Comparison of ENCODE assay signal across 16 cellular contexts in genomic region chr2:23549821-23550535, GRCh38.
DNase-seq lines count a peak whose midpoint lies in the region; ATAC-seq and TF ChIP-seq lines count a peak whose summit lies in the region.
"Had no signal": no experiment of that assay in that cellular context is flagged by ENCODE, and none has a peak within 500 bp of the region (broad histone marks: within the 10 kb centered on the region; RNA-seq: fewer than 3 reads in every experiment).

No MANE protein-coding gene starts in this region.

- H3K9me3 ChIP-seq in GM23248 (ENCODE audit: low read depth), result no peaks in the 10 kb centered on the region
- H3K9me3 ChIP-seq: heart right ventricle had no signal

- no peak for ATAC-seq in HG03378 (IDR thresholded peaks at IDR 0.05; ENCODE audit: unreplicated experiment)
- ATAC-seq in HG02763 (IDR thresholded peaks at IDR 0.05; ENCODE audit: unreplicated experiment), result no peak
- ATAC-seq: activated T-helper 17 cell treated with anti-CD3 and anti-CD28 coated beads, Interleukin-2, amount 50 U/mL, for 72 hours; HCT116 had no signal

- H3K27me3 ChIP-seq in GM23248 (replicated peaks; ENCODE audit: insufficient read depth), result no peaks in the 10 kb centered on the region
- H3K27me3 ChIP-seq: heart right ventricle had no signal

- H3K9ac ChIP-seq in GM23248, result no peak overlapping the region

- WGBS in GM23248 (ENCODE audit: low coverage in 1 of 2, low lambda C conversion rate in 2 of 2, missing lambda C conversion rate in 2 of 2), 2 experiments, result 49 to 60% methylated on average over 16 to 17 of the region's 17 CpGs

- in situ Hi-C loops in GM23248 (cut with MboI), result no loop called here

- peaks cover 42% of the 10 kb centered on the region for H3K4me1 ChIP-seq in GM23248 (ENCODE audit: insufficient read depth)

- no peaks in the 10 kb centered on the region for H3K9me2 ChIP-seq in GM23248 (ENCODE audit: insufficient read depth)

- H3K27ac ChIP-seq in GM23248, result peak overlapping the region; percentile 43
- H3K27ac ChIP-seq: cardiac muscle cell had no signal

- H3K36me3 Mint-ChIP-seq in chondrocyte (ENCODE audit: low read depth) (no peaks in the 10 kb centered on the region), progenitor cell of endocrine pancreas (ENCODE audit: insufficient read depth) (no peaks in the 10 kb centered on the region)

- H3K4me2 ChIP-seq in GM23248 (ENCODE audit: unreplicated experiment), result peak overlapping the region; percentile 43

- no peaks in the 10 kb centered on the region for H4K20me1 ChIP-seq in GM23248 (ENCODE audit: insufficient read depth)

- H3K9me3 Mint-ChIP-seq in chondrocyte (ENCODE audit: low read depth) (no peaks in the 10 kb centered on the region), progenitor cell of endocrine pancreas (ENCODE audit: low read depth) (no peaks in the 10 kb centered on the region)
- H3K9me3 Mint-ChIP-seq: activated T-helper 17 cell treated with anti-CD3 and anti-CD28 coated beads, Interleukin-2, amount 50 U/mL, for 72 hours; nephron progenitor cell had no signal

- peaks cover 9% of the 10 kb centered on the region for H3F3A ChIP-seq in GM23248 (ENCODE audit: insufficient read depth)

- H3K4me3 ChIP-seq in GM23248, result no peak overlapping the region
- H3K4me3 ChIP-seq: cardiac muscle cell, heart right ventricle had no signal

- H3K36me3 ChIP-seq in GM23248 (ENCODE audit: low read depth), result no peaks in the 10 kb centered on the region
- H3K36me3 ChIP-seq: cardiac muscle cell, heart right ventricle had no signal

- H3K27me3 Mint-ChIP-seq in chondrocyte (ENCODE audit: low read depth) (peaks cover 2% of the 10 kb centered on the region), progenitor cell of endocrine pancreas (peaks cover 24% of the 10 kb centered on the region)
- H3K27me3 Mint-ChIP-seq: activated T-helper 17 cell treated with anti-CD3 and anti-CD28 coated beads, Interleukin-2, amount 50 U/mL, for 72 hours had no signal

- no peak for TF ChIP-seq CTCF in chondrocyte (IDR thresholded peaks at IDR 0.05)
- no peak for TF ChIP-seq CTCF in progenitor cell of endocrine pancreas (IDR thresholded peaks at IDR 0.05; ENCODE audit: unreplicated experiment)

- H3K4me3 Mint-ChIP-seq in chondrocyte (ENCODE audit: unreplicated experiment) (no peak overlapping the region), progenitor cell of endocrine pancreas (ENCODE audit: low read depth) (no peak overlapping the region)
- H3K4me3 Mint-ChIP-seq: activated T-helper 17 cell treated with anti-CD3 and anti-CD28 coated beads, Interleukin-2, amount 50 U/mL, for 72 hours; nephron progenitor cell had no signal

- peaks cover 40% of the 10 kb centered on the region for H3K4me1 Mint-ChIP-seq in chondrocyte (ENCODE audit: low read depth)
- peaks cover 23% of the 10 kb centered on the region for H3K4me1 Mint-ChIP-seq in progenitor cell of endocrine pancreas (ENCODE audit: low read depth)
- H3K4me1 Mint-ChIP-seq: activated T-helper 17 cell treated with anti-CD3 and anti-CD28 coated beads, Interleukin-2, amount 50 U/mL, for 72 hours had no signal

- H3K27ac Mint-ChIP-seq in chondrocyte (ENCODE audit: unreplicated experiment) (peak overlapping the region; percentile 15), progenitor cell of endocrine pancreas (peak overlapping the region; percentile 46)
- H3K27ac Mint-ChIP-seq: activated T-helper 17 cell treated with anti-CD3 and anti-CD28 coated beads, Interleukin-2, amount 50 U/mL, for 72 hours; nephron progenitor cell had no signal

- H3K79me2 ChIP-seq in GM23248 (ENCODE audit: insufficient read depth), result no peaks in the 10 kb centered on the region

- H2AFZ ChIP-seq in GM23248, result peak overlapping the region; percentile 52; the same call in 1 of the 2 replicates

- DNase-seq in GM23248 (peak; percentile 59), NCI-H2081 treated with DMSO at 0.1 percent for 48 hours (lab: John Stamatoyannopoulos, UW) (peak; percentile 74), chondrocyte (ENCODE audit: low spot score) (no peak), progenitor cell of endocrine pancreas (ENCODE audit: low spot score, unreplicated experiment) (no peak), amygdala (lab: John Stamatoyannopoulos, UW) (no peak), anterior cingulate cortex (lab: John Stamatoyannopoulos, UW) (no peak)
- DNase-seq: activated CD4-positive, alpha-beta T cell treated with anti-CD3 and anti-CD28 coated beads, Interleukin-2, amount 50 U/mL, for 48 hours; heart right ventricle; left colon; MM.1S; nephron progenitor cell had no signal

Comparison
In these comparisons a context has a peak if more than half of its experiments do, and no peak if none do; other contexts are left out.
1. DNase-seq: peak in GM23248 (single experiment) and NCI-H2081 treated with DMSO at 0.1 percent for 48 hours (single experiment); none in chondrocyte (single experiment), progenitor cell of endocrine pancreas (single experiment), amygdala (0 of 56) and anterior cingulate cortex (0 of 58).